ENCODE assay signal across 8 cellular contexts in the genomic region with DNA sequence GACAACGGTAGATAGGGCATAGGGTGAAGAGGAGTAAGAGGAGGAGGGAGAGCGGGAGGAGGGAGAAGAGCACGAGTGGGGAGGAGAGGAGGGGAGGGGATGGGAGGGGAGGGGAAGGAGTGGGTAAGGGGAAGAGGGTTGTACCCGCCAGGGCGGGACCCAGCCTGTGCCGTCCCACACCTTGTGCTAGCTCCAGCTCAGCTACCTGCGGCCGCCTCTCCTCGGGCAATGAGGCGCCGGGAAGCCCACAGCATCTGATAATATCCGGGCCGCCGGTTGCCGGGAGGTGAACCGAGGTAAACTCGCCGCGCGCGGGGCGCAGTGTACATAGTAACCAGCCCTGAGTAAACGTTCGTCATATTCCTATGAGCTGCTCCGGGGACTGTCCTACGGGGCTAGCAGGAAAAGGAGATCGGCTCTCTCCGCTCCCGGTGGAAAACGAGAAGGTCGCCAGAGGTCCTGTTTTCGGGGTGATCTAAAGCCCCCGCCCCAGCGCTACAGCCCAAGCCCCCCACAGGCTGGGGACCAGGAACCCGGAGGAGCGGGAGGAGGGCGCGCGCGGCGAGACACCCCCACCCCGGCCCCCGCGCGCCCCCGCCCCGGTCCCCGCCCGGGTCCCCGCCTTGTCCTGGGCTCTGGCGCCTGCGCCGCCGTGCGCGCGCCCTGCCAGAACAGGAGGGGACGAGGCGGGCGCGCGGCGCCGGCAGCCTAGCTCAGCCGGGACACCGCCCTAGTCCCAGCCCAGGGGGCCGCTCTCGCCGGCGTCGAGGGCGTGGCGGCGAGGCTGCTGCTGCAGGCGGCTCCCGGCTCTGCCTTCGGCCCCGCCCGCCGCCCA. TPM values are rescaled to one million over a fixed set of nuclear protein-coding genes. Genes with fewer than 3 reads are reported as not detected.
A peak's percentile ranks its signal among the peaks of the same experiment; 100 is the strongest.
DNase-seq lines count a peak whose midpoint lies in the region; ATAC-seq, FAIRE-seq and TF ChIP-seq lines count a peak whose summit lies in the region.

A gene (plus strand): TSS at position 669 of the 835 bp plus-strand sequence. CDS start 11,537 bp downstream, outside the sequence.

- peak within 1 kb of the TSS; percentile 91 for H3K4me2 ChIP-seq in trophoblast cell (ENCODE audit: low read length)

- H3K79me1 ChIP-seq in trophoblast cell (ENCODE audit: low read length) = peaks cover 12% of the 10 kb centered on the region

- H2AFZ ChIP-seq in trophoblast cell (ENCODE audit: insufficient read depth, low read length, poor library complexity) = peak within 1 kb of the TSS; percentile 95

- peak within 1 kb of the TSS; percentile 94 for H4K12ac ChIP-seq in trophoblast cell (ENCODE audit: low read depth, low read length)

- peak within 1 kb of the TSS; percentile 81 for H2BK120ac ChIP-seq in trophoblast cell (ENCODE audit: insufficient read depth, low read length, poor library complexity)

- H4K91ac ChIP-seq in trophoblast cell (ENCODE audit: low read depth, low read length) = peak within 1 kb of the TSS; percentile 89

- no peak for TF ChIP-seq CTCF in CD4-positive, alpha-beta T cell (IDR thresholded peaks at IDR 0.05)
- no peak for TF ChIP-seq CTCF in heart left ventricle (IDR thresholded peaks at IDR 0.05)
- no peak for TF ChIP-seq CTCF in tibial artery (IDR thresholded peaks at IDR 0.05)

- H3K23ac ChIP-seq in trophoblast cell (ENCODE audit: low read length) = no peak within 1 kb of the TSS

- H3K27ac Mint-ChIP-seq in CD4-positive, alpha-beta T cell = peak within 1 kb of the TSS; percentile 96

- H3K18ac ChIP-seq in trophoblast cell (ENCODE audit: low read length) = peak within 1 kb of the TSS; percentile 85

- H2BK12ac ChIP-seq in trophoblast cell (ENCODE audit: low read length) = peak within 1 kb of the TSS; percentile 30

- peak; percentile 69 for ATAC-seq in CD4-positive, alpha-beta T cell (ENCODE audit: poor library complexity)
- ATAC-seq in heart left ventricle = peak; percentile 88 to 99 (median 96)

- H3K4me3 Mint-ChIP-seq in CD4-positive, alpha-beta T cell = peak within 1 kb of the TSS; percentile 98

- TF ChIP-seq POLR2A in H54 (IDR thresholded peaks at IDR 0.05; ENCODE audit: low read depth, low read length) (no peak; the same call in 1 of the 2 replicates), heart left ventricle (IDR thresholded peaks at IDR 0.05) (no peak)

- H3K79me2 ChIP-seq in trophoblast cell (ENCODE audit: control insufficient read depth, insufficient read depth, low read length, poor library complexity) = peaks cover 6% of the 10 kb centered on the region

- no peaks in the 10 kb centered on the region for H3K27me3 ChIP-seq in CD4-positive, alpha-beta T cell (ENCODE audit: control insufficient read depth, insufficient read depth, low read length)
- H3K27me3 ChIP-seq in adipocyte (replicated peaks; ENCODE audit: control insufficient read depth, insufficient read depth, low read length) (no peaks in the 10 kb centered on the region), heart left ventricle (no peaks in the 10 kb centered on the region), trophoblast cell (ENCODE audit: insufficient read depth, low read length) (no peaks in the 10 kb centered on the region), tibial artery (peaks cover 0 to 35% of the 10 kb centered on the region in 2 donors)

- H3K9me3 ChIP-seq in CD4-positive, alpha-beta T cell (ENCODE audit: control insufficient read depth, low read length) = no peaks in the 10 kb centered on the region
- no peaks in the 10 kb centered on the region for H3K9me3 ChIP-seq in adipocyte (ENCODE audit: control insufficient read depth, low read length)
- H3K9me3 ChIP-seq in heart left ventricle = no peaks in the 10 kb centered on the region
- H3K9me3 ChIP-seq in trophoblast cell (ENCODE audit: insufficient read depth, low read depth, low read length) = no peaks in the 10 kb centered on the region
- no peaks in the 10 kb centered on the region for H3K9me3 ChIP-seq in tibial artery

- H3K4me3 ChIP-seq in adipocyte (ENCODE audit: low read length) (peak within 1 kb of the TSS; percentile 87), heart left ventricle (peak within 1 kb of the TSS; percentile 66 to 95 (median 84)), trophoblast cell (ENCODE audit: low read depth, low read length) (peak within 1 kb of the TSS; percentile 78), tibial artery (peak within 1 kb of the TSS; percentile 48 to 70)

- H3K9me3 Mint-ChIP-seq in CD4-positive, alpha-beta T cell = no peaks in the 10 kb centered on the region

- H3K9ac ChIP-seq in adipocyte (ENCODE audit: low read length) (peak within 1 kb of the TSS; percentile 82), trophoblast cell (ENCODE audit: low read length) (peak within 1 kb of the TSS; percentile 70)

- H4K8ac ChIP-seq in trophoblast cell (ENCODE audit: low read depth, low read length) = peak within 1 kb of the TSS; percentile 83

- POLR2A ChIA-PET in CD4-positive, alpha-beta T cell (lab: Charles Lee) = interaction anchor here (0.7 to 14.4 kb wide), 25 partner anchors 8 to 883 kb away, joined by 3 to 692 read pairs (median 7); a partner anchor contains a TSS

- peak within 1 kb of the TSS; percentile 82 for H3K14ac ChIP-seq in trophoblast cell (ENCODE audit: low read length)

- 0 to 1% (median 0%) methylated on average over 38 to 80 of the region's 80 CpGs for WGBS in heart left ventricle, 4 donors
- no CpG with 5 or more reads among the region's 80 CpGs for WGBS in trophoblast cell (ENCODE audit: extremely low coverage, insufficient coverage, insufficient read length)

- peak within 1 kb of the TSS; percentile 47 for H3K4ac ChIP-seq in trophoblast cell (ENCODE audit: low read depth, low read length)

- no peaks in the 10 kb centered on the region for H3K27me3 Mint-ChIP-seq in CD4-positive, alpha-beta T cell

- peaks cover 69% of the 10 kb centered on the region for H3K4me1 Mint-ChIP-seq in CD4-positive, alpha-beta T cell (ENCODE audit: low read depth)

- peak within 1 kb of the TSS; percentile 72 for H2BK5ac ChIP-seq in trophoblast cell (ENCODE audit: low read depth, low read length, poor library complexity)

- H3K36me3 ChIP-seq in adipocyte (ENCODE audit: control insufficient read depth, insufficient read depth, low read length, severe bottlenecking) = no peaks in the 10 kb centered on the region
- H3K36me3 ChIP-seq in heart left ventricle = no peaks in the 10 kb centered on the region
- H3K36me3 ChIP-seq in trophoblast cell (ENCODE audit: control insufficient read depth in 1 of 2, insufficient read depth in 2 of 2, low read length in 2 of 2) = no peaks in the 10 kb centered on the region
- H3K36me3 ChIP-seq in tibial artery = no peaks in the 10 kb centered on the region

- H3K4me1 ChIP-seq in adipocyte (ENCODE audit: control insufficient read depth, insufficient read depth, low read length) (no peaks in the 10 kb centered on the region), heart left ventricle (peaks cover 0 to 35% (median 9%) of the 10 kb centered on the region in 12 donors), trophoblast cell (ENCODE audit: control insufficient read depth in 1 of 2, insufficient read depth in 2 of 2, low read length in 2 of 2) (peaks cover 4 to 7% of the 10 kb centered on the region in 2 experiments), tibial artery (peaks cover 0 to 20% (median 10%) of the 10 kb centered on the region in 4 donors)

- intact Hi-C loops in CD4-positive, alpha-beta T cell (cut with DNase I, micrococcal nuclease) = loop anchor here (1.0 to 5.0 kb wide), 8 partner anchors 16 to 140 kb away; a partner anchor contains a TSS
- intact Hi-C loops in T-helper 1 cell treated with Interleukin-12 subunit alpha and Interleukin-12 subunit beta and Interleukin-4 antibody, amounts not matched to agents 30 ng/mL and 1 ng/mL, for 36 hours (cut with micrococcal nuclease) = loop anchor here (1.0 to 10.0 kb wide), 10 partner anchors 16 to 742 kb away; a partner anchor contains a TSS
- intact Hi-C loops in heart left ventricle (cut with DNase I) (loop anchor here in 6 of 10 donors (5.0 to 10.0 kb wide), 2 partner anchors 85 to 88 kb away; a partner anchor contains a TSS), tibial artery (cut with DNase I; ENCODE audit: low total_unique reads) (no loop called here)

- peak; percentile 79 to 92 (median 86) for DNase-seq in CD4-positive, alpha-beta T cell
- DNase-seq in H54 (ENCODE audit: insufficient read length, low spot score) = peak; percentile 89
- DNase-seq in NCI-H146 (lab: John Stamatoyannopoulos, UW) = peak; percentile 87
- DNase-seq in adipocyte (ENCODE audit: low read depth) = peak; percentile 94
- DNase-seq in heart left ventricle = peak; percentile 87 to 93 (median 90)
- peak; percentile 89 to 90 for DNase-seq in trophoblast cell
- peak; percentile 74 to 77 for DNase-seq in tibial artery

- no peak within 1 kb of the TSS for H2AK5ac ChIP-seq in trophoblast cell (ENCODE audit: low read length)

- peaks cover 40% of the 10 kb centered on the region for H3K36me3 Mint-ChIP-seq in CD4-positive, alpha-beta T cell (ENCODE audit: low read depth)

- CTCF ChIA-PET in CD4-positive, alpha-beta T cell (lab: Charles Lee) = interaction anchor here (0.7 to 5.7 kb wide), 13 partner anchors 14 to 308 kb away, joined by 3 to 30 read pairs (median 3); a partner anchor contains a TSS

- FAIRE-seq in H54 (lab: Jason Lieb, UNC) = no peak

- peak within 1 kb of the TSS; percentile 97 for H3K27ac ChIP-seq in CD4-positive, alpha-beta T cell (ENCODE audit: low read depth, low read length)
- H3K27ac ChIP-seq in heart left ventricle (peak within 1 kb of the TSS; percentile 76 to 93 (median 87)), trophoblast cell (ENCODE audit: low read depth, low read length) (peak within 1 kb of the TSS; percentile 76), tibial artery (peak within 1 kb of the TSS in 1 of 2 donors; percentile 47)

RNA-seq across cellular contexts. Expression of the gene that starts here (rescaled TPM):
- 100 to 1,000 TPM; 185 to 191 TPM for total RNA-seq in CD4-positive, alpha-beta T cell
- total RNA-seq in T-helper 1 cell treated with Interleukin-12 subunit alpha and Interleukin-12 subunit beta and Interleukin-4 antibody, amounts not matched to agents 30 ng/mL and 1 ng/mL, for 36 hours = 55.5 and 56.4 TPM in 2 replicates
- 1 to 10 TPM; 4.3 to 9.7 (median 6.1) TPM for total RNA-seq in heart left ventricle
- polyA plus RNA-seq in heart left ventricle = 1 to 10 TPM; 2.1 to 3.6 TPM
- polyA plus RNA-seq in trophoblast cell (2013) = 22.6 and 23.6 TPM in 2 replicates
